In the genomic region with DNA sequence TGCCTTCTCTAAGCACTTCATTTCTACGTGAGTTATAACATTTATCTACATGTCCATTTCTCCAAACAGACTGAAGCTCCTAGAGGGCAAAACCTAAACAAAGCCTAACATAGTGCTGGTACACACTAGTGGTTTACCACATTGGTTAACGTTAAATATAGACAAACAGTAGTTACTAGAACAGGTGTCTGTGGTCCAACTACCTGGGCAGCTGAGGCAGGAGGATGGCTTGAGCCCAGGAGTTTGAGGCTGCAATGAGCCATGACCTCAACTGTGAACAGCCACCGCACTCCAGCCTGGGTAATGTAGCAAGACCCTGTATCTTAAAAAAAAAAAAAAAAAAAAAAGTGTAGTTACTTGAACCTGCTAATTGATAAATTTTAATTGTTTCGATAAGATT, we compare ENCODE assay signal across 1 cellular context.
TF ChIP-seq lines count a peak whose summit lies in the region.

No MANE protein-coding gene starts in this region.

TF ChIP-seq in HepG2, 621 proteins besides CTCF, POLR2A, EP300 and RAD21:
- TF ChIP-seq BRD4 (CRISPR knock-in tag; IDR thresholded peaks at IDR 0.05) (no peak), SOX13 (IDR thresholded peaks at IDR 0.05) (no peak), SOX13 (CRISPR knock-in tag; conservative IDR thresholded peaks at IDR 0.05 in 1 of 2, IDR thresholded peaks at IDR 0.05 in 1 of 2) (no peak), DNMT3B (CRISPR knock-in tag; conservative IDR thresholded peaks at IDR 0.05) (no peak), MEIS1 (CRISPR knock-in tag; IDR thresholded peaks at IDR 0.05; ENCODE audit: borderline replicate concordance) (no peak), ZNF644 (CRISPR knock-in tag; IDR thresholded peaks at IDR 0.05; ENCODE audit: low read depth) (no peak), GFI1 (CRISPR knock-in tag; IDR thresholded peaks at IDR 0.05; ENCODE audit: borderline replicate concordance) (no peak), FOXK2 (IDR thresholded peaks at IDR 0.05) (no peak), ZNF678 (CRISPR knock-in tag; IDR thresholded peaks at IDR 0.05) (no peak), ZFX (CRISPR knock-in tag; IDR thresholded peaks at IDR 0.05; ENCODE audit: low read depth) (no peak), GATAD1 (CRISPR knock-in tag; IDR thresholded peaks at IDR 0.05) (no peak), SRY (CRISPR knock-in tag; IDR thresholded peaks at IDR 0.05) (no peak), SMARCC2 (IDR thresholded peaks at IDR 0.05) (no peak)
